Comparison of ENCODE assay signal across 25 cellular contexts in the genomic region with DNA sequence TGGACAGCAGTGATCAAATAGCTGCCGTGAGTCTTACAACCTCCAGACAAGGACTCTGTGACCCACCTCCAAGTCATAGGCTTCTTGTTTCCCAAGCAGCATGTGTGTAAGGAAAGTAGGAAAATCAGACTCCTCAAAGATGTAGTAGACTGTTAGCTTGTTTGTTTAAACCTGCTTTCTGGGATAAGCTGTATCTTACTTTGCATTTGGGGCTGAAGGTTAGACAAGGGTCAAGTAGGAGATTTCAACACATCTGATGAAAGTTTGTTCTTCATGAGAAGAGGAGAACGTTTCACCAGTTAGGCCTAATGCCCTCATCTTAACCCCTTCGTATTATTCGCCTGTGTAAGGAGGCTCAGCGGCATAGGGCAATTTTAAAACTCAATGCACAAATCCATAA.
"Had no signal": no experiment of that assay in that cellular context is flagged by ENCODE, and none has a peak within 500 bp of the region (broad histone marks: within the 10 kb centered on the region; RNA-seq: fewer than 3 reads in every experiment).

No MANE protein-coding gene starts in this region.

- DNase-seq: dermis blood vessel endothelial cell; effector memory CD4-positive, alpha-beta T cell; esophagus squamous epithelium; hypothalamus; immature natural killer cell; mucosa of descending colon; naive B cell; nephron progenitor cell; pancreas; right lobe of liver; stimulated activated CD4-positive, alpha-beta T cell treated with anti-CD3 and anti-CD28 coated beads, Interleukin-12 subunit alpha, Interleukin-12 subunit beta, amount 100 ng/mL, for 4 hours; stimulated activated CD4-positive, alpha-beta T cell treated with anti-CD3 and anti-CD28 coated beads, Interleukin-1b, Interleukin-23, amount 100 ng/mL, for 48 hours; stimulated activated CD4-positive, alpha-beta T cell treated with anti-CD3 and anti-CD28 coated beads, Interleukin-4, amount 100 ng/mL, for 1 hour; stimulated activated CD8-positive, alpha-beta memory T cell treated with anti-CD3 and anti-CD28 coated beads, Interleukin-4, amount 100 ng/mL, for 48 hours; stimulated activated naive CD4-positive, alpha-beta T cell treated with Interleukin-2 at 50 U/mL for 16 hours; stomach; thyroid gland; trophoblast cell; uterus had no signal

- H3K27me3 ChIP-seq: esophagus squamous epithelium, pancreas, right lobe of liver, stomach, thyroid gland, uterus had no signal

- H3K4me1 Mint-ChIP-seq: central memory CD8-positive, alpha-beta T cell; immature natural killer cell; memory B cell; naive B cell had no signal

- H3K36me3 ChIP-seq: esophagus squamous epithelium, pancreas, right lobe of liver, stomach, thyroid gland, uterus had no signal

- H3K4me2 ChIP-seq: smooth muscle cell had no signal

- H3K4me3 ChIP-seq: coronary artery, esophagus squamous epithelium, lung, mucosa of descending colon, pancreas, right lobe of liver, smooth muscle cell, stomach, thyroid gland, uterus had no signal

- H3K4me1 ChIP-seq: esophagus squamous epithelium, pancreas, right lobe of liver, stomach, thyroid gland, uterus had no signal

- H3K27me3 Mint-ChIP-seq: memory B cell had no signal

- H3K9me3 Mint-ChIP-seq: central memory CD8-positive, alpha-beta T cell had no signal

- H3K4me3 Mint-ChIP-seq: central memory CD8-positive, alpha-beta T cell; immature natural killer cell; memory B cell; mesothelial cell of epicardium; naive B cell; nephron progenitor cell had no signal

- ATAC-seq: mucosa of descending colon, pancreas had no signal

- H3K27ac Mint-ChIP-seq: immature natural killer cell, memory B cell, mesothelial cell of epicardium, naive B cell, nephron progenitor cell had no signal

- H3K27ac ChIP-seq: coronary artery, esophagus squamous epithelium, pancreas, right lobe of liver, stomach, thyroid gland, uterus had no signal

- H3K9me3 ChIP-seq: esophagus squamous epithelium, pancreas, right lobe of liver, thyroid gland, uterus had no signal

- H3K36me3 Mint-ChIP-seq: memory B cell had no signal
